In the genomic region with DNA sequence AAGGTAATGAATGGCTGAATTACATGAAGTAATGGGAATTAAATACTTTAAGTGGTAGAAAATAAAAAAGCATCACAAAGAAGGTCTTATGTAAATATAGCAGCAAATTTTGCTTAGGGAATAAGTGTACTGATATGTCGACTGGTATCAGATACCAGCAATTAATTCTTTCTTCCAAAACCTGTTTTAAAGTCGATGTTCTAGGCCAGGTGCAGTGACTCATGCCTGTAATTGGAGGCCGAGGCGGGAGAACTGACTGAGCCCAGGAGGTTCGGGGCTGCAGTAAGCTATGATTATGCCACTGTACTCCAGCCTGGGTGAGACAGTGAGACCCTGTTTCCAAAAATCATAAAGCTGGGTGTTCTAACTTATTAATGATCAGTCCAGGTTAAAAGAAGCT, we compare ENCODE assay signal across 23 cellular contexts. TPM values are rescaled to one million over a fixed set of nuclear protein-coding genes. Genes with fewer than 3 reads are reported as not detected.
DNase-seq lines count a peak whose midpoint lies in the region; ATAC-seq, FAIRE-seq and TF ChIP-seq lines count a peak whose summit lies in the region.
"Had no signal": no experiment of that assay in that cellular context is flagged by ENCODE, and none has a peak within 500 bp of the region (broad histone marks: within the 10 kb centered on the region; RNA-seq: fewer than 3 reads in every experiment).

No MANE protein-coding gene starts in this region.

- H3K4me1 ChIP-seq in RWPE2 (ENCODE audit: insufficient read depth, poor library complexity, severe bottlenecking) (peaks cover 11% of the 10 kb centered on the region), pancreas (peaks cover 0 to 31% (median 7%) of the 10 kb centered on the region in 3 donors), upper lobe of left lung (peaks cover 13 to 37% (median 25%) of the 10 kb centered on the region in 4 donors)
- H3K4me1 ChIP-seq: prostate gland had no signal

- H3K9me3 ChIP-seq in RWPE2 (ENCODE audit: severe bottlenecking) (no peaks in the 10 kb centered on the region), pancreas (no peaks in the 10 kb centered on the region), upper lobe of left lung (no peaks in the 10 kb centered on the region)
- H3K9me3 ChIP-seq: heart left ventricle, prostate gland, thoracic aorta had no signal

- TF ChIP-seq POLR2A in upper lobe of left lung (IDR thresholded peaks at IDR 0.05): no peak

- no peak for TF ChIP-seq EP300 in upper lobe of left lung (IDR thresholded peaks at IDR 0.05)

- no peak for FAIRE-seq in pancreas (lab: Jason Lieb, UNC)
- no peak for FAIRE-seq in urothelium cell line (lab: Jason Lieb, UNC)
- FAIRE-seq: colon had no signal

- no peak for TF ChIP-seq CTCF in RWPE2 (IDR thresholded peaks at IDR 0.05; ENCODE audit: poor library complexity, severe bottlenecking)
- no peak for TF ChIP-seq CTCF in pancreas (IDR thresholded peaks at IDR 0.05)
- TF ChIP-seq CTCF in upper lobe of left lung (IDR thresholded peaks at IDR 0.05): no peak

- H3K27ac ChIP-seq in RWPE2 (ENCODE audit: poor library complexity, severe bottlenecking): no peak overlapping the region
- no peak overlapping the region for H3K27ac ChIP-seq in pancreas
- no peak overlapping the region for H3K27ac ChIP-seq in upper lobe of left lung
- H3K27ac ChIP-seq: 22Rv1, epithelial cell of prostate, heart left ventricle, prostate gland, thoracic aorta had no signal

- WGBS in pancreas, 2 donors: 43 to 46% methylated on average over 5 of the region's 5 CpGs
- WGBS in upper lobe of left lung, 2 donors: 87 to 89% methylated on average over 5 of the region's 5 CpGs

- H3K4me3 ChIP-seq in RWPE2 (ENCODE audit: severe bottlenecking): no peak overlapping the region
- no peak overlapping the region for H3K4me3 ChIP-seq in pancreas
- no peak overlapping the region for H3K4me3 ChIP-seq in upper lobe of left lung
- H3K4me3 ChIP-seq: heart left ventricle, prostate gland, thoracic aorta had no signal

- ATAC-seq in RWPE2 (ENCODE audit: low read depth): peak; percentile 74
- ATAC-seq in pancreas: peak; percentile 57 to 77 (median 65)
- ATAC-seq in upper lobe of left lung (ENCODE audit: low FRiP score in 2 of 2): no peak

- H3K36me3 ChIP-seq in RWPE2 (ENCODE audit: low read depth) (peaks cover 26% of the 10 kb centered on the region; the same call in 1 of the 2 replicates), pancreas (no peaks in the 10 kb centered on the region), upper lobe of left lung (no peaks in the 10 kb centered on the region)
- H3K36me3 ChIP-seq: prostate gland, thoracic aorta had no signal

- peak; percentile 2 for DNase-seq in DMS153 (lab: John Stamatoyannopoulos, UW)
- no peak for DNase-seq in DMS153 treated with DMSO at 0.1 percent for 48 hours (lab: John Stamatoyannopoulos, UW; ENCODE audit: unreplicated experiment)
- peak; percentile 6 for DNase-seq in LoVo (ENCODE audit: low spot score)
- no peak for DNase-seq in RWPE2 (ENCODE audit: low spot score)
- no peak for DNase-seq in pancreas
- DNase-seq in stimulated activated CD4-positive, alpha-beta T cell treated with anti-CD3 and anti-CD28 coated beads, Interleukin-15, amount 100 ng/mL, for 24 hours: no peak
- no peak for DNase-seq in urothelium cell line (ENCODE audit: low spot score)
- DNase-seq in upper lobe of left lung: no peak
- DNase-seq: activated CD4-positive, alpha-beta T cell treated with anti-CD3 and anti-CD28 coated beads for 48 hours; amniotic stem cell; GF-D8; heart left ventricle; left cardiac atrium; NCI-H1048; NK-92 treated with Interleukin-12 subunit alpha and Interleukin-12 subunit beta, amount 100 ng/mL, for 24 hours; SHP77 treated with DMSO at 0.1 percent for 48 hours; stimulated activated CD4-positive, alpha-beta T cell treated with anti-CD3 and anti-CD28 coated beads, Interleukin-1b, Interleukin-23, amount 100 ng/mL, for 48 hours; T-helper 9 cell had no signal

- intact Hi-C loops in pancreas (cut with DNase I): no loop called here

- no peaks in the 10 kb centered on the region for H3K27me3 ChIP-seq in RWPE2 (ENCODE audit: insufficient read depth, poor library complexity, severe bottlenecking)
- no peaks in the 10 kb centered on the region for H3K27me3 ChIP-seq in pancreas
- no peaks in the 10 kb centered on the region for H3K27me3 ChIP-seq in upper lobe of left lung
- H3K27me3 ChIP-seq: heart left ventricle had no signal

RNA-seq across cellular contexts. Expression of a gene that starts 30.3 kb away (rescaled TPM):
- 10 to 100 TPM; 21.1 to 48.0 (median 29.0) TPM for total RNA-seq in pancreas
- polyA plus RNA-seq in pancreas: 10 to 100 TPM in 1 of 2 donors, 1 to 10 TPM in 1; 5.6 to 16.6 TPM
- total RNA-seq in upper lobe of left lung: 100 to 1,000 TPM in 2 of 6 donors, 10 to 100 TPM in 4; 37.0 to 139 (median 77.0) TPM

Comparison
In these comparisons a context has a peak if more than half of its experiments do, and no peak if none do; other contexts are left out.
1. DNase-seq: peak in DMS153 (single experiment) and LoVo (single experiment); none in DMS153 treated with DMSO at 0.1 percent for 48 hours (single experiment), RWPE2 (single experiment), pancreas (0 of 6), stimulated activated CD4-positive, alpha-beta T cell treated with anti-CD3 and anti-CD28 coated beads, Interleukin-15, amount 100 ng/mL, for 24 hours (single experiment), urothelium cell line (single experiment) and upper lobe of left lung (0 of 2).
2. ATAC-seq: peak in RWPE2 (single experiment) and pancreas (4 of 4); none in upper lobe of left lung (0 of 2).